ENCODE assay signal across 8 cellular contexts in genomic region chr5:50441479-50441815, GRCh38. TPM values are rescaled to one million over a fixed set of nuclear protein-coding genes. Genes with fewer than 3 reads are reported as not detected.
DNase-seq lines count a peak whose midpoint lies in the region; ATAC-seq and TF ChIP-seq lines count a peak whose summit lies in the region.

No MANE protein-coding gene starts in this region.

- peaks cover 1% of the 10 kb centered on the region for H3K9me3 Mint-ChIP-seq in activated CD4-positive, alpha-beta T cell treated with anti-CD3 and anti-CD28 coated beads, Interleukin-2, amount 10 ng/mL, durations not matched to agents 7 days and 5 days
- peaks cover 1% of the 10 kb centered on the region for H3K9me3 Mint-ChIP-seq in activated CD4-positive, alpha-beta memory T cell treated with anti-CD3 and anti-CD28 coated beads, Interleukin-2, amount 10 ng/mL, durations not matched to agents 7 days and 5 days

- intact Hi-C loops in stomach (cut with DNase I; ENCODE audit: low total_unique reads), result no loop called here

- peaks cover 26% of the 10 kb centered on the region for H3K36me3 Mint-ChIP-seq in activated CD4-positive, alpha-beta T cell treated with anti-CD3 and anti-CD28 coated beads, Interleukin-2, amount 10 ng/mL, durations not matched to agents 7 days and 5 days (ENCODE audit: low read depth)
- H3K36me3 Mint-ChIP-seq in activated CD4-positive, alpha-beta memory T cell treated with anti-CD3 and anti-CD28 coated beads, Interleukin-2, amount 10 ng/mL, durations not matched to agents 7 days and 5 days (ENCODE audit: low read depth), result peaks cover 29% of the 10 kb centered on the region

- H3K27me3 Mint-ChIP-seq in activated CD4-positive, alpha-beta T cell treated with anti-CD3 and anti-CD28 coated beads, Interleukin-2, amount 10 ng/mL, durations not matched to agents 7 days and 5 days, result no peaks in the 10 kb centered on the region
- no peaks in the 10 kb centered on the region for H3K27me3 Mint-ChIP-seq in activated CD4-positive, alpha-beta memory T cell treated with anti-CD3 and anti-CD28 coated beads, Interleukin-2, amount 10 ng/mL, durations not matched to agents 7 days and 5 days

- CTCF ChIA-PET in activated CD4-positive, alpha-beta T cell treated with anti-CD3 and anti-CD28 coated beads, Interleukin-2, amount 10 ng/mL, durations not matched to agents 7 days and 5 days (lab: Charles Lee), result interaction anchor here (0.8 to 1.6 kb wide), 5 partner anchors 9 to 300 kb away, joined by 3 to 6 read pairs (median 4); no protein-coding TSS in a partner anchor
- CTCF ChIA-PET in activated CD4-positive, alpha-beta memory T cell treated with anti-CD3 and anti-CD28 coated beads, Interleukin-2, amount 10 ng/mL, durations not matched to agents 7 days and 5 days (lab: Charles Lee), result interaction anchor here (1.0 to 2.9 kb wide), 8 partner anchors 9 to 310 kb away, joined by 3 to 16 read pairs (median 7); no protein-coding TSS in a partner anchor

- H3K4me3 Mint-ChIP-seq in activated CD4-positive, alpha-beta T cell treated with anti-CD3 and anti-CD28 coated beads, Interleukin-2, amount 10 ng/mL, durations not matched to agents 7 days and 5 days, result peak overlapping the region; percentile 98
- peak overlapping the region; percentile 97 for H3K4me3 Mint-ChIP-seq in activated CD4-positive, alpha-beta memory T cell treated with anti-CD3 and anti-CD28 coated beads, Interleukin-2, amount 10 ng/mL, durations not matched to agents 7 days and 5 days

- peaks cover 5% of the 10 kb centered on the region for H3K4me1 ChIP-seq in iPS-18a (ENCODE audit: control insufficient read depth, low read depth, low read length)
- peaks cover 5 to 15% (median 13%) of the 10 kb centered on the region in 4 donors for H3K4me1 ChIP-seq in stomach

- TF ChIP-seq CTCF in stomach (IDR thresholded peaks at IDR 0.05), result no peak

- H3K4me1 Mint-ChIP-seq in activated CD4-positive, alpha-beta T cell treated with anti-CD3 and anti-CD28 coated beads, Interleukin-2, amount 10 ng/mL, durations not matched to agents 7 days and 5 days, result peaks cover 74% of the 10 kb centered on the region
- H3K4me1 Mint-ChIP-seq in activated CD4-positive, alpha-beta memory T cell treated with anti-CD3 and anti-CD28 coated beads, Interleukin-2, amount 10 ng/mL, durations not matched to agents 7 days and 5 days, result peaks cover 72% of the 10 kb centered on the region

- H3K36me3 ChIP-seq in iPS-18a (ENCODE audit: control insufficient read depth, low read depth, low read length) (no peaks in the 10 kb centered on the region), stomach (no peaks in the 10 kb centered on the region)

- WGBS in stomach, 5 donors, result 7 to 21% (median 12%) methylated on average over 6 to 8 of the region's 8 CpGs

- DNase-seq in activated CD4-positive, alpha-beta T cell treated with anti-CD3 and anti-CD28 coated beads, Interleukin-2, amount 10 ng/mL, durations not matched to agents 7 days and 5 days, result no peak
- no peak for DNase-seq in activated CD4-positive, alpha-beta T cell treated with anti-CD3 and anti-CD28 coated beads, Interleukin-2, amount 50 U/mL, for 4 hours
- no peak for DNase-seq in activated CD4-positive, alpha-beta memory T cell treated with anti-CD3 and anti-CD28 coated beads, Interleukin-2, amount 10 ng/mL, durations not matched to agents 7 days and 5 days
- DNase-seq in stomach (no peak), MV-4-11 (lab: John Stamatoyannopoulos, UW) (no peak), H4 (ENCODE audit: low spot score) (no peak)

- peak overlapping the region; percentile 96 for H3K27ac Mint-ChIP-seq in activated CD4-positive, alpha-beta T cell treated with anti-CD3 and anti-CD28 coated beads, Interleukin-2, amount 10 ng/mL, durations not matched to agents 7 days and 5 days
- H3K27ac Mint-ChIP-seq in activated CD4-positive, alpha-beta memory T cell treated with anti-CD3 and anti-CD28 coated beads, Interleukin-2, amount 10 ng/mL, durations not matched to agents 7 days and 5 days, result peak overlapping the region; percentile 94

- no peak for TF ChIP-seq POLR2A in stomach (IDR thresholded peaks at IDR 0.05)

- no peak for TF ChIP-seq EP300 in stomach (IDR thresholded peaks at IDR 0.05)

- H3K27ac ChIP-seq in iPS-18a (ENCODE audit: low read length) (no peak overlapping the region), stomach (peak overlapping the region; percentile 70 to 90 (median 74))

- H3K27me3 ChIP-seq in iPS-18a (ENCODE audit: control insufficient read depth, insufficient read depth, low read length) (no peaks in the 10 kb centered on the region), stomach (peaks cover 0 to 18% (median 8%) of the 10 kb centered on the region in 3 donors)

- H3K9me3 ChIP-seq in iPS-18a (ENCODE audit: control insufficient read depth, low read depth, low read length) (no peaks in the 10 kb centered on the region), stomach (no peaks in the 10 kb centered on the region)

- peak overlapping the region; percentile 61 for H3K9ac ChIP-seq in iPS-18a (ENCODE audit: low read length)

- H3K4me3 ChIP-seq in iPS-18a (ENCODE audit: low read length), result peak overlapping the region; percentile 69
- peak overlapping the region; percentile 48 to 75 (median 60) for H3K4me3 ChIP-seq in stomach

- ATAC-seq in GM21526 (IDR thresholded peaks at IDR 0.05; ENCODE audit: low FRiP score, unreplicated experiment), result no peak

- POLR2A ChIA-PET in activated CD4-positive, alpha-beta T cell treated with anti-CD3 and anti-CD28 coated beads, Interleukin-2, amount 10 ng/mL, durations not matched to agents 7 days and 5 days (lab: Charles Lee), result no interaction called here
- POLR2A ChIA-PET in activated CD4-positive, alpha-beta memory T cell treated with anti-CD3 and anti-CD28 coated beads, Interleukin-2, amount 10 ng/mL, durations not matched to agents 7 days and 5 days (lab: Charles Lee), result interaction anchor here (0.8 to 4.3 kb wide), 16 partner anchors 10 to 307 kb away, joined by 3 to 66 read pairs (median 6); partner anchors contain the start of gene PARP8

RNA-seq across cellular contexts. Expression of gene EMB, which starts 0.4 kb away (rescaled TPM):
- total RNA-seq in activated CD4-positive, alpha-beta T cell treated with anti-CD3 and anti-CD28 coated beads, Interleukin-2, amount 10 ng/mL, durations not matched to agents 7 days and 5 days, result 100 to 1,000 TPM; 137 to 143 TPM
- 100 to 1,000 TPM; 181 to 188 TPM for total RNA-seq in activated CD4-positive, alpha-beta memory T cell treated with anti-CD3 and anti-CD28 coated beads, Interleukin-2, amount 10 ng/mL, durations not matched to agents 7 days and 5 days
- total RNA-seq in stomach, result 10 to 100 TPM in 3 of 5 donors, 1 to 10 TPM in 1, under 1 TPM in 1; 0.58 to 24.1 (median 11.9) TPM
- 1 to 10 TPM; 1.5 to 5.2 (median 3.5) TPM for polyA plus RNA-seq in stomach
- total RNA-seq in H4 (2014; rRNA removed; shearing (Covaris generic)), result not detected in 2 replicates

Comparison
In these comparisons a context has a peak if more than half of its experiments do, and no peak if none do; other contexts are left out.
1. RNA of gene EMB, which starts 0.4 kb away (total RNA-seq): 181 to 188 TPM in activated CD4-positive, alpha-beta memory T cell treated with anti-CD3 and anti-CD28 coated beads, Interleukin-2, amount 10 ng/mL, durations not matched to agents 7 days and 5 days and 137 to 143 TPM in activated CD4-positive, alpha-beta T cell treated with anti-CD3 and anti-CD28 coated beads, Interleukin-2, amount 10 ng/mL, durations not matched to agents 7 days and 5 days; 0.58 to 24.1 TPM in stomach and not detected in H4; every median in the first group is over 4 times any median in the second.